Comparison of ENCODE assay signal across 13 cellular contexts in the genomic region with DNA sequence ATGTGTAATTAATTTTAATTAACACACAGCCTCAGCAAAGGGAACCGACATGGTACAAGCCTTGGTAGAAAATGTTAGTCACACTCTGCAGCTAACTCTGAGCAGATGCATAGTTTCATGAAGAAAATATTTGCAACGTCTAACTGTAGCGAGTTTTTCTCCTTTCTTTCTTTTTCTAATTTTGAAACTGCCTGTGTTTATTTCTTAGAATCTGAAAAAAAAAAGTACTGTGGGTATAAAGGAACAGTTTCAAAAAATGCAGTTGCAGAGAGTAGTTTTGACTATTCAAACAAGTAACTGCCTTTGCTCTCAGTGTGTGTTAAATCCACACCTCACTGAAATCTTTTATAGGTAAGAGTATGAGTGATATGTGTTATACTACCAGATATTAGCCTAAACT.
DNase-seq lines count a peak whose midpoint lies in the region; ATAC-seq, FAIRE-seq and TF ChIP-seq lines count a peak whose summit lies in the region.
"Had no signal": no experiment of that assay in that cellular context is flagged by ENCODE, and none has a peak within 500 bp of the region (broad histone marks: within the 10 kb centered on the region; RNA-seq: fewer than 3 reads in every experiment).

No MANE protein-coding gene starts in this region.

- no peak for DNase-seq in activated T-cell treated with anti-CD3 and anti-CD28 coated beads, Interleukin-2, amount 50 U/mL, for 72 hours
- DNase-seq in activated T-cell treated with anti-CD3 and anti-CD28 coated beads for 4 hours = no peak
- DNase-seq in activated CD4-positive, alpha-beta memory T cell treated with anti-CD3 and anti-CD28 coated beads for 36 hours = no peak
- peak; percentile 12 for DNase-seq in inferior parietal cortex (ENCODE audit: extremely low spot score)
- peak; percentile 43 for DNase-seq in superior temporal gyrus (ENCODE audit: extremely low spot score)
- DNase-seq in pancreas = no peak
- DNase-seq in GM19239 (ENCODE audit: insufficient read length, low spot score) = no peak
- no peak for DNase-seq in esophagus muscularis mucosa (ENCODE audit: extremely low spot score)
- DNase-seq: DMS 273 treated with DMSO at 0.1 percent for 48 hours; effector memory CD4-positive, alpha-beta T cell; T-helper 9 cell had no signal

- H3K4me1 Mint-ChIP-seq in activated T-cell treated with anti-CD3 and anti-CD28 coated beads, Interleukin-2, amount 50 U/mL, for 72 hours (ENCODE audit: low read depth) = peaks cover 59% of the 10 kb centered on the region
- peaks cover 48% of the 10 kb centered on the region for H3K4me1 Mint-ChIP-seq in activated CD4-positive, alpha-beta memory T cell treated with anti-CD3 and anti-CD28 coated beads for 36 hours (ENCODE audit: low read depth)

- H3K4me1 ChIP-seq in pancreas = peaks cover 0 to 28% (median 15%) of the 10 kb centered on the region in 3 donors
- H3K4me1 ChIP-seq in esophagus muscularis mucosa = peaks cover 4 to 23% (median 16%) of the 10 kb centered on the region in 4 donors

- H3K27ac ChIP-seq in pancreas (peak overlapping the region in 2 of 4 donors; percentile 78 to 79), esophagus muscularis mucosa (replicated peaks in 1 of 4) (peak overlapping the region in 1 of 4 donors; percentile 50)
- H3K27ac ChIP-seq: neutrophil had no signal

- intact Hi-C loops in activated CD4-positive, alpha-beta memory T cell treated with anti-CD3 and anti-CD28 coated beads for 36 hours (cut with micrococcal nuclease) = loop anchor here (1.0 to 5.0 kb wide), 5 partner anchors 68 to 178 kb away; no protein-coding TSS in a partner anchor
- intact Hi-C loops in pancreas (cut with DNase I) = no loop called here
- intact Hi-C loops in esophagus muscularis mucosa (cut with DNase I) = no loop called here

- FAIRE-seq in pancreas (lab: Jason Lieb, UNC) = no peak
- no peak for FAIRE-seq in GM19239 (lab: Jason Lieb, UNC)

- peak overlapping the region; percentile 82 for H3K27ac Mint-ChIP-seq in activated T-cell treated with anti-CD3 and anti-CD28 coated beads, Interleukin-2, amount 50 U/mL, for 72 hours
- peak overlapping the region; percentile 45 for H3K27ac Mint-ChIP-seq in activated CD4-positive, alpha-beta memory T cell treated with anti-CD3 and anti-CD28 coated beads for 36 hours

- TF ChIP-seq EP300 in esophagus muscularis mucosa (IDR thresholded peaks at IDR 0.05) = no peak

- H3K36me3 ChIP-seq in pancreas (no peaks in the 10 kb centered on the region), esophagus muscularis mucosa (no peaks in the 10 kb centered on the region)
- H3K36me3 ChIP-seq: neutrophil had no signal

- no peak for TF ChIP-seq POLR2A in esophagus muscularis mucosa (IDR thresholded peaks at IDR 0.05; ENCODE audit: low read depth)

- CTCF ChIA-PET in activated CD4-positive, alpha-beta memory T cell treated with anti-CD3 and anti-CD28 coated beads for 36 hours (lab: Charles Lee) = interaction anchor here (0.9 to 1.3 kb wide), 3 partner anchors 68 to 129 kb away, joined by 3 to 5 read pairs (median 3); no protein-coding TSS in a partner anchor

- H3K27me3 Mint-ChIP-seq in activated T-cell treated with anti-CD3 and anti-CD28 coated beads, Interleukin-2, amount 50 U/mL, for 72 hours (ENCODE audit: low read depth) = no peaks in the 10 kb centered on the region
- no peaks in the 10 kb centered on the region for H3K27me3 Mint-ChIP-seq in activated CD4-positive, alpha-beta memory T cell treated with anti-CD3 and anti-CD28 coated beads for 36 hours

- H3K4me3 Mint-ChIP-seq in activated T-cell treated with anti-CD3 and anti-CD28 coated beads, Interleukin-2, amount 50 U/mL, for 72 hours = peak overlapping the region in 1 of 2 donors; percentile 58
- H3K4me3 Mint-ChIP-seq in activated CD4-positive, alpha-beta memory T cell treated with anti-CD3 and anti-CD28 coated beads for 36 hours = no peak overlapping the region

- H3K27me3 ChIP-seq in pancreas (no peaks in the 10 kb centered on the region), esophagus muscularis mucosa (no peaks in the 10 kb centered on the region)
- H3K27me3 ChIP-seq: neutrophil had no signal

- TF ChIP-seq CTCF in pancreas (IDR thresholded peaks at IDR 0.05) = no peak
- TF ChIP-seq CTCF in esophagus muscularis mucosa (IDR thresholded peaks at IDR 0.05) = no peak

- peak; percentile 63 to 71 for ATAC-seq in activated T-cell treated with anti-CD3 and anti-CD28 coated beads, Interleukin-2, amount 50 U/mL, for 72 hours (replicated peaks in 1 of 2)
- no peak for ATAC-seq in pancreas
- ATAC-seq: left lobe of liver had no signal

- no peaks in the 10 kb centered on the region for H3K36me3 Mint-ChIP-seq in activated T-cell treated with anti-CD3 and anti-CD28 coated beads, Interleukin-2, amount 50 U/mL, for 72 hours (ENCODE audit: insufficient read depth in 2 of 2)
- H3K36me3 Mint-ChIP-seq in activated CD4-positive, alpha-beta memory T cell treated with anti-CD3 and anti-CD28 coated beads for 36 hours = no peaks in the 10 kb centered on the region

- no peaks in the 10 kb centered on the region for H3K9me3 ChIP-seq in pancreas
- H3K9me3 ChIP-seq in esophagus muscularis mucosa = no peaks in the 10 kb centered on the region
- H3K9me3 ChIP-seq: neutrophil had no signal

- H3K4me3 ChIP-seq in pancreas (no peak overlapping the region), esophagus muscularis mucosa (no peak overlapping the region)

- 35 to 44% methylated on average over 3 of the region's 3 CpGs for WGBS in pancreas, 2 donors
- 17% methylated on average over 3 of the region's 3 CpGs for WGBS in esophagus muscularis mucosa

- POLR2A ChIA-PET in activated CD4-positive, alpha-beta memory T cell treated with anti-CD3 and anti-CD28 coated beads for 36 hours (lab: Charles Lee) = interaction anchor here (0.6 kb wide), 2 partner anchors 412 to 528 kb away, joined by 3 read pairs; no protein-coding TSS in a partner anchor

- no peaks in the 10 kb centered on the region for H3K9me3 Mint-ChIP-seq in activated T-cell treated with anti-CD3 and anti-CD28 coated beads, Interleukin-2, amount 50 U/mL, for 72 hours
- no peaks in the 10 kb centered on the region for H3K9me3 Mint-ChIP-seq in activated CD4-positive, alpha-beta memory T cell treated with anti-CD3 and anti-CD28 coated beads for 36 hours

Comparison
In these comparisons a context has a peak if more than half of its experiments do, and no peak if none do; other contexts are left out.
1. ATAC-seq: peak in activated T-cell treated with anti-CD3 and anti-CD28 coated beads, Interleukin-2, amount 50 U/mL, for 72 hours (2 of 2); none in pancreas (0 of 4).
2. DNase-seq: peak in inferior parietal cortex (single experiment) and superior temporal gyrus (single experiment); none in activated T-cell treated with anti-CD3 and anti-CD28 coated beads, Interleukin-2, amount 50 U/mL, for 72 hours (0 of 2), activated T-cell treated with anti-CD3 and anti-CD28 coated beads for 4 hours (single experiment), activated CD4-positive, alpha-beta memory T cell treated with anti-CD3 and anti-CD28 coated beads for 36 hours (single experiment), pancreas (0 of 6), GM19239 (single experiment) and esophagus muscularis mucosa (single experiment).